ENCODE assay signal across 9 cellular contexts in genomic region chr17:30235386-30236296, GRCh38. TPM values are rescaled to one million over a fixed set of nuclear protein-coding genes. Genes with fewer than 3 reads are reported as not detected.
A peak's percentile ranks its signal among the peaks of the same experiment; 100 is the strongest.
DNase-seq lines count a peak whose midpoint lies in the region; ATAC-seq, FAIRE-seq and TF ChIP-seq lines count a peak whose summit lies in the region.
"Had no signal": no experiment of that assay in that cellular context is flagged by ENCODE, and none has a peak within 500 bp of the region (broad histone marks: within the 10 kb centered on the region; RNA-seq: fewer than 3 reads in every experiment).

SLC6A4 (minus strand) TSS chr17:30235697; CDS start chr17:30221958, 13,739 bp downstream.

- no TSS peak for BruUV-seq in GM12878 (replicated peaks; lab: Mats Ljungman, UMichigan)

- intact Hi-C loops in GM12878 (cut with micrococcal nuclease; ENCODE audit: unreplicated experiment), result loop anchor here (1.0 to 10.0 kb wide), 4 partner anchors 63 to 131 kb away; partner anchors contain the start of gene TMIGD1

- no peak within 1 kb of the TSS for H3K9ac ChIP-seq in GM12878 (ENCODE audit: control insufficient read depth, insufficient read depth, low read length)

- CTCF ChIA-PET in GM12878 (lab: Yijun Ruan, JAX), result interaction anchor here (0.6 to 5.6 kb wide), 21 partner anchors 10 to 199 kb away, joined by 3 to 127 read pairs (median 8); partner anchors contain the start of gene TMIGD1

- ATAC-seq in GM12878 (peak; percentile 35), thoracic aorta (ENCODE audit: insufficient number of reproducible peaks, low FRiP score, low read depth) (no peak), HG02763 (IDR thresholded peaks at IDR 0.05; ENCODE audit: unreplicated experiment) (no peak)

- no peaks in the 10 kb centered on the region for H3K79me2 ChIP-seq in GM12878 (ENCODE audit: control insufficient read depth, insufficient read depth, low read length)

- H3K4me2 ChIP-seq in GM12878 (ENCODE audit: control insufficient read depth, insufficient read depth), result peak within 1 kb of the TSS; percentile 94

- WGBS in GM12878 (ENCODE audit: insufficient coverage, insufficient replicate concordance, low lambda C conversion rate, missing lambda C conversion rate), result 24% methylated on average over 76 of the region's 82 CpGs

- POLR2A ChIA-PET in GM12878 (lab: Charles Lee), result no interaction called here

- TF ChIP-seq EP300 in GM12878 (IDR thresholded peaks at IDR 0.05; ENCODE audit: borderline replicate concordance in 1 of 2, control insufficient read depth in 1 of 2, low read depth in 2 of 2, low read length in 2 of 2), result no peak

- H3K4me1 ChIP-seq in GM12878 (ENCODE audit: control insufficient read depth, insufficient read depth, low read length) (peaks cover 29% of the 10 kb centered on the region), thoracic aorta (ENCODE audit: control insufficient read depth in 1 of 2, low read depth in 2 of 2) (peaks cover 17 to 31% of the 10 kb centered on the region in 2 donors)

- in situ Hi-C loops in ACHN (cut with HindIII; ENCODE audit: low pct_ligation_motif_present, low pct_unique_long_range_greater_than_20kb, low sequenced_read_pairs) (no loop called here), GM12878 (cut with MboI) (loop anchor here (5.0 kb wide), 1 partner anchor 108 kb away; no protein-coding TSS in a partner anchor)

- TF ChIP-seq CTCF in GM12878 (IDR thresholded peaks at IDR 0.05 in 2 of 3, conservative IDR thresholded peaks at IDR 0.05 in 1 of 3; ENCODE audit: control insufficient read depth in 2 of 3, extremely low read depth in 1 of 3, insufficient read depth in 1 of 3, low read depth in 3 of 3, low read length in 3 of 3), result no peak
- TF ChIP-seq CTCF in kidney epithelial cell (IDR thresholded peaks at IDR 0.05; ENCODE audit: insufficient read depth, low read length, poor library complexity, severe bottlenecking), result no peak
- no peak for TF ChIP-seq CTCF in thoracic aorta (IDR thresholded peaks at IDR 0.05)

- SMC1A ChIA-PET in GM12878 (lab: Charles Lee; ENCODE audit: uncharacterized antibody, unreplicated experiment), result interaction anchor here (0.8 to 4.5 kb wide), 21 partner anchors 10 to 131 kb away, joined by 3 to 69 read pairs (median 4); partner anchors contain the start of gene TMIGD1

- no peaks in the 10 kb centered on the region for H4K20me1 ChIP-seq in GM12878 (ENCODE audit: control insufficient read depth, insufficient read depth)

- no peak within 1 kb of the TSS for H3K27ac ChIP-seq in GM12878 (ENCODE audit: control insufficient read depth, insufficient read depth)
- H3K27ac ChIP-seq in thoracic aorta, result peak within 1 kb of the TSS in 1 of 2 donors; percentile 37

- TF ChIP-seq RAD21 in GM12878 (IDR thresholded peaks at IDR 0.05; ENCODE audit: insufficient read depth, low read depth, low read length), result no peak

- RAD21 ChIA-PET in GM12878 (lab: Charles Lee; ENCODE audit: unreplicated experiment), result interaction anchor here (0.7 to 3.3 kb wide), 11 partner anchors 11 to 130 kb away, joined by 3 to 52 read pairs (median 5); no protein-coding TSS in a partner anchor

- peak within 1 kb of the TSS; percentile 45 for H3K4me3 ChIP-seq in GM12878
- peak within 1 kb of the TSS; percentile 30 for H3K4me3 ChIP-seq in kidney epithelial cell (ENCODE audit: low read depth, low read length)
- peak within 1 kb of the TSS; percentile 77 for H3K4me3 ChIP-seq in thoracic aorta

- FAIRE-seq in GM19239 (lab: Jason Lieb, UNC) (peak; percentile 55), GM12878 (lab: Jason Lieb, UNC) (no peak)
- FAIRE-seq: endometrium had no signal

- H3K27me3 ChIP-seq in GM12878 (replicated peaks in 1 of 2; ENCODE audit: control insufficient read depth in 2 of 2, insufficient read depth in 2 of 2, low read length in 1 of 2) (no peaks in the 10 kb centered on the region), kidney epithelial cell (ENCODE audit: control insufficient read depth, insufficient read depth, low read length) (peaks cover 61% of the 10 kb centered on the region), thoracic aorta (replicated peaks; ENCODE audit: insufficient read depth) (peaks cover 3% of the 10 kb centered on the region)

- H3K9me3 ChIP-seq in GM12878 (replicated peaks; ENCODE audit: control insufficient read depth, insufficient read depth, low read length) (no peaks in the 10 kb centered on the region; the same call in 2 of the 3 replicates), thoracic aorta (no peaks in the 10 kb centered on the region)

- peak; percentile 17 for DNase-seq in ACHN
- DNase-seq in GM19239 (ENCODE audit: insufficient read length, low spot score), result no peak
- DNase-seq in GM12878 (ENCODE audit: low read depth, low spot score), result no peak
- DNase-seq in kidney epithelial cell (ENCODE audit: low read depth), result no peak
- no peak for DNase-seq in thoracic aorta (ENCODE audit: low spot score)
- DNase-seq in activated CD4-positive, alpha-beta T cell treated with anti-CD3 and anti-CD28 coated beads for 48 hours, result no peak
- DNase-seq in activated CD8-positive, alpha-beta memory T cell treated with anti-CD3 and anti-CD28 coated beads for 24 hours, result no peak

- H2AFZ ChIP-seq in GM12878 (ENCODE audit: control insufficient read depth, low read depth, low read length), result peak within 1 kb of the TSS; percentile 37

- no peak for TF ChIP-seq POLR2A in GM12878 (IDR thresholded peaks at IDR 0.05; ENCODE audit: low read depth, low read length)

- H3K36me3 ChIP-seq in GM12878 (ENCODE audit: control insufficient read depth in 2 of 2, insufficient read depth in 2 of 2, low read length in 1 of 2) (no peaks in the 10 kb centered on the region), kidney epithelial cell (ENCODE audit: control insufficient read depth, insufficient read depth, low read length) (no peaks in the 10 kb centered on the region), thoracic aorta (no peaks in the 10 kb centered on the region)

TF ChIP-seq in GM12878, 131 proteins besides CTCF, POLR2A, EP300 and RAD21 (continues in another document):
- TF ChIP-seq CEBPB (IDR thresholded peaks at IDR 0.05; ENCODE audit: borderline replicate concordance in 1 of 2, low read depth in 2 of 2, low read length in 2 of 2), result no peak
- no peak for TF ChIP-seq WRNIP1 (IDR thresholded peaks at IDR 0.05; ENCODE audit: borderline replicate concordance, low read depth, low read length)
- peak; percentile 60; the same call in 1 of the 2 replicates for TF ChIP-seq ZNF687 (IDR thresholded peaks at IDR 0.05)

RNA-seq across cellular contexts. Expression of gene SLC6A4, which starts in this region (rescaled TPM):
- 26.9 and 27.8 TPM in 2 replicates for total RNA-seq in GM12878 (2013; cell fraction: nucleolus; rRNA removed)
- total RNA-seq in GM12878 (2014; rRNA removed) (9.9 and 14.2 TPM in 2 replicates), GM12878 (2014; rRNA removed; fragmentation: Illumina TruSeq; extraction: Trizol) (7.8 and 10.3 TPM in 2 replicates), GM12878 (2021) (7.9 and 8.8 TPM in 2 replicates), kidney epithelial cell (under 0.01 TPM in 1 of 2 replicates, not detected in the other), thoracic aorta (10 to 100 TPM in 1 of 2 donors, 1 to 10 TPM in 1; 1.6 to 15.2 TPM)
- 0.93 TPM for polyA plus RNA-seq in GM12878 (2011; ENCODE audit: low read depth)
- polyA plus RNA-seq in GM12878 (2011; rRNA removed) (20.6 and 27.6 TPM in 2 replicates), GM12878 (2014; fragmentation: Illumina TruSeq; extraction: Trizol) (10.8 and 11.6 TPM in 2 replicates), GM12878 (2014; fragmentation: Nextera tagmentation; extraction: Ambion mirVana) (10 to 100 TPM; 12.9 to 18.5 TPM), GM12878 (2014; rRNA removed) (10.2 and 10.3 TPM in 2 replicates), GM12878 (2016; fragmentation: Nextera tagmentation; extraction: Ambion mirVana) (1 to 10 TPM; 5.3 to 9.7 TPM)
- polyA plus RNA-seq in GM12878 (2011; cell fraction: cytosol; rRNA removed), result 12.8 and 18.5 TPM in 2 replicates
- polyA plus RNA-seq in GM12878 (2011; cell fraction: nucleus; rRNA removed), result 10.4 TPM in 2 replicates
- 1.7 and 1.9 TPM in 2 replicates for polyA plus RNA-seq in GM12878 (2012)
- 12.0 and 14.2 TPM in 2 replicates for polyA minus RNA-seq in GM12878 (2011; rRNA and poly(A)+ RNA removed)
- polyA minus RNA-seq in GM12878 (2011; cell fraction: cytosol; rRNA and poly(A)+ RNA removed), result 3.2 and 4.9 TPM in 2 replicates
- polyA minus RNA-seq in GM12878 (2011; cell fraction: nucleus; rRNA and poly(A)+ RNA removed), result 2.4 and 3.6 TPM in 2 replicates
